1 cellular context compared by ENCODE assay signal in genomic region chr14:55052259-55052930, GRCh38.
TF ChIP-seq lines count a peak whose summit lies in the region.

No MANE protein-coding gene starts in this region.

TF ChIP-seq in HepG2, 621 proteins besides CTCF, POLR2A, EP300 and RAD21:
- TF ChIP-seq ZNF317 (CRISPR knock-in tag; IDR thresholded peaks at IDR 0.05) (no peak), GATAD2A (CRISPR knock-in tag; IDR thresholded peaks at IDR 0.05) (0 out of 2 replicates have a peak, but pooled peaks have one; percentile 3), DNMT1 (CRISPR knock-in tag; IDR thresholded peaks at IDR 0.05) (no peak), PHB2 (IDR thresholded peaks at IDR 0.05; ENCODE audit: partially characterized antibody) (no peak), ZNF451 (CRISPR knock-in tag; IDR thresholded peaks at IDR 0.05) (no peak), KDM5A (IDR thresholded peaks at IDR 0.05; ENCODE audit: borderline replicate concordance, low read length) (0 out of 2 replicates have a peak, but pooled peaks have one; percentile 5), TFAP4 (IDR thresholded peaks at IDR 0.05; ENCODE audit: borderline replicate concordance, low read depth) (no peak), RELA (CRISPR knock-in tag; IDR thresholded peaks at IDR 0.05) (no peak)
- TF ChIP-seq, protein P1, sequence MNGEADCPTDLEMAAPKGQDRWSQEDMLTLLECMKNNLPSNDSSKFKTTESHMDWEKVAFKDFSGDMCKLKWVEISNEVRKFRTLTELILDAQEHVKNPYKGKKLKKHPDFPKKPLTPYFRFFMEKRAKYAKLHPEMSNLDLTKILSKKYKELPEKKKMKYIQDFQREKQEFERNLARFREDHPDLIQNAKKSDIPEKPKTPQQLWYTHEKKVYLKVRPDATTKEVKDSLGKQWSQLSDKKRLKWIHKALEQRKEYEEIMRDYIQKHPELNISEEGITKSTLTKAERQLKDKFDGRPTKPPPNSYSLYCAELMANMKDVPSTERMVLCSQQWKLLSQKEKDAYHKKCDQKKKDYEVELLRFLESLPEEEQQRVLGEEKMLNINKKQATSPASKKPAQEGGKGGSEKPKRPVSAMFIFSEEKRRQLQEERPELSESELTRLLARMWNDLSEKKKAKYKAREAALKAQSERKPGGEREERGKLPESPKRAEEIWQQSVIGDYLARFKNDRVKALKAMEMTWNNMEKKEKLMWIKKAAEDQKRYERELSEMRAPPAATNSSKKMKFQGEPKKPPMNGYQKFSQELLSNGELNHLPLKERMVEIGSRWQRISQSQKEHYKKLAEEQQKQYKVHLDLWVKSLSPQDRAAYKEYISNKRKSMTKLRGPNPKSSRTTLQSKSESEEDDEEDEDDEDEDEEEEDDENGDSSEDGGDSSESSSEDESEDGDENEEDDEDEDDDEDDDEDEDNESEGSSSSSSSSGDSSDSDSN (CRISPR knock-in tag; IDR thresholded peaks at IDR 0.05) = no peak
